In the genomic region with DNA sequence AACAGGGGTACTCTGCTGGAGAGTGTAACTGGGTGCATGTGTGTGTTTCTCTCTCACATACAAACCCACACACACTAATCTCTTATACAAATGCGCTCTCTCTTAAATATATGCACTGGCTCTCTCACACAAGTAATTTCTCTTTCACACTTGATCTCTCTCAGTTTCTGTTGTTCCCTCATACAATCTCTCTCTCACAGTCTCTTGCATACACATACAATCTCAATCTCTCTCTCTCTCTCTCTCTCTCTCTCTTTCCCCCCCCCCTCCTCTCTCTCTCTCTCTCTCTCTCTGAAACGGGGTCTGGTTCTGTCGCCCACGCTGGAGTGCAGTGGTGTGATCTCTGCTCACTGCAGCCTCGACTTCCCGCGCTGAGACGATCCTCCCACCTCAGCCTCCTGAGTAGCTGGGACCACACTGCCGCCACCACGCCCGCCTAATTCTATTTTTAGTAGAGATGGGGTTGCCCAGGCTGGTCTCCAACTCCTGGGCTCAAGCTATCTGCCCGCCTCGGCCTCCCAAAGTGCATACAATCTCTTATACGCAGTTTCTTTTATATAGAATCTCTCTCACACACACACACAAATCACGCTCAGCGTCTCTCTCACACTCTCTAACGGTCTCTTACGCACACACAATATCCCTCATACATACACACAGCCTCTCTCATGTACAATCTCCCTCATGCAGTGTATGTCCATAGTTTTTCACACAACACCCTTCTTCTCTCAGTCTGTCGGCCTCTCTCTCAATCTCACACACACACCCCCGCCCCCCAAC, we compare ENCODE assay signal across 2 cellular contexts.
TF ChIP-seq lines count a peak whose summit lies in the region.

No MANE protein-coding gene starts in this region.

TF ChIP-seq in SK-N-SH, 30 proteins besides CTCF, POLR2A, EP300 and RAD21 (continued from another document):
- TF ChIP-seq NFIC (IDR thresholded peaks at IDR 0.05; ENCODE audit: borderline replicate concordance) = no peak

TF ChIP-seq in SK-N-SH treated with all-trans-retinoic acid at 6 μM for 48 hours, 23 proteins besides CTCF, POLR2A, EP300 and RAD21 (continued from another document):
- TF ChIP-seq POU6F1 (CRISPR knock-in tag; IDR thresholded peaks at IDR 0.05; ENCODE audit: borderline replicate concordance, low read depth) = no peak
- TF ChIP-seq ZNF8 (CRISPR knock-in tag; IDR thresholded peaks at IDR 0.05) = no peak
- no peak for TF ChIP-seq ZNF565 (CRISPR knock-in tag; conservative IDR thresholded peaks at IDR 0.05; ENCODE audit: low read depth)
- no peak for TF ChIP-seq CSDC2 (CRISPR knock-in tag; IDR thresholded peaks at IDR 0.05)
- no peak for TF ChIP-seq ZC3H10 (CRISPR knock-in tag; IDR thresholded peaks at IDR 0.05)
- TF ChIP-seq OSR1 (CRISPR knock-in tag; IDR thresholded peaks at IDR 0.05) = no peak
